ENCODE assay signal across 8 cellular contexts in the genomic region with DNA sequence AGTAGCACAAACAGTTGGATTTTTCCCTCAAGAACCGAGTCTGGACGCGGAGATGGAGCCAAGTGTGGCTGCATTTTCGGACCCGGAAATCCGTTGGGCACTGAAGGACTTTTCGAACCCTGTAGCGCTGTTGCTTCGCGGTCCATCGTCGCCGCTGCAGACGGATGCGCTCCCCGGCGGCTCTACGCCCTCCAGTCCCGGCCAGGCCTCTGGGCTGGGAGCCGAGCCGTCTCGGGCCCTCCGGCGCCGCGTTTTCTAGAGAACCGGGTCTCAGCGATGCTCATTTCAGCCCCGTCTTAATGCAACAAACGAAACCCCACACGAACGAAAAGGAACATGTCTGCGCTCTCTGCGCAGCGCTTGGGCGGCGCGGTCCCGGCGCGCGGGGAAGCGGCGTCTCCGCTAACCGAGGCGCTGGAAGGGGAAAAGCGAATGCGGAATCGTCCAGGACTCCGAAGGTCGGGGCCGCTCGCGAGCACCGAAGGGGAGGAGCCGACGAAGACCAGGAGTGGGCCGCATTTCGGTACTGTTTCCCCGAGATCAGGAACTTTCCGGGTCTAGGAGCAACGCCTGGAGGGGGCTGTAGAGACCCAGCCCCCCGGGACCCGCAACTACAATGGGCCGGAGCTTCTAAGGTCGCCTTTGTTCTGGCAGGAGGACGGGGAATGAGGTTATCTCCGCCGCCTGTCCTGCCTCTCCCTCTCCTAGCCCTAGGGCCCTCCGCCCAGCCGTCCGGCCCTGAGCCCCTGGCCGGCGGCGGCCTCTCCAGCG. TPM values are rescaled to one million over a fixed set of nuclear protein-coding genes. Genes with fewer than 3 reads are reported as not detected.
DNase-seq lines count a peak whose midpoint lies in the region; ATAC-seq lines count a peak whose summit lies in the region.

No MANE protein-coding gene starts in this region.

- peak overlapping the region; percentile 39 to 57 for H3K4me3 Mint-ChIP-seq in effector memory CD8-positive, alpha-beta T cell

- H3K4me3 ChIP-seq in rectal smooth muscle tissue (ENCODE audit: low read length), result peak overlapping the region; percentile 3

- H3K9me3 ChIP-seq in ES-I3 (ENCODE audit: control insufficient read depth, insufficient read depth, low read length), result no peaks in the 10 kb centered on the region

- intact Hi-C loops in sciatic nerve (cut with DNase I), result no loop called here

- H3K9ac ChIP-seq in ES-I3 (ENCODE audit: low read depth, low read length) (peak overlapping the region; percentile 39), rectal smooth muscle tissue (ENCODE audit: low read length) (no peak overlapping the region)

- peaks cover 9% of the 10 kb centered on the region for H3K36me3 Mint-ChIP-seq in effector memory CD8-positive, alpha-beta T cell (ENCODE audit: insufficient read depth)

- H3K27me3 ChIP-seq in rectal smooth muscle tissue (ENCODE audit: control insufficient read depth, insufficient read depth, low read length), result peaks cover 74% of the 10 kb centered on the region

- DNase-seq in NCI-H526 (lab: John Stamatoyannopoulos, UW) (peak; percentile 43 to 70), H4 (ENCODE audit: low spot score) (no peak), sciatic nerve (ENCODE audit: low spot score) (no peak)
- no peak for DNase-seq in effector memory CD8-positive, alpha-beta T cell

- no peaks in the 10 kb centered on the region for H3K9me3 Mint-ChIP-seq in effector memory CD8-positive, alpha-beta T cell

- H3K27me3 Mint-ChIP-seq in effector memory CD8-positive, alpha-beta T cell, result peaks cover 69 to 81% of the 10 kb centered on the region in 2 donors

- peak; percentile 22 for ATAC-seq in effector memory CD8-positive, alpha-beta T cell (replicated peaks)
- ATAC-seq in GM21528 (IDR thresholded peaks at IDR 0.05; ENCODE audit: low FRiP score, unreplicated experiment) (no peak), HG02571 (IDR thresholded peaks at IDR 0.05; ENCODE audit: unreplicated experiment) (no peak), sciatic nerve (no peak)

- H3K36me3 ChIP-seq in ES-I3 (ENCODE audit: insufficient read depth, low read length) (no peaks in the 10 kb centered on the region), rectal smooth muscle tissue (ENCODE audit: control insufficient read depth, insufficient read depth, low read length) (no peaks in the 10 kb centered on the region)

- no peak overlapping the region for H3K27ac Mint-ChIP-seq in effector memory CD8-positive, alpha-beta T cell

- H3K4me1 ChIP-seq in ES-I3 (ENCODE audit: insufficient read depth, low read length) (peaks cover 5% of the 10 kb centered on the region; the same call in 1 of the 2 replicates), rectal smooth muscle tissue (ENCODE audit: control insufficient read depth, insufficient read depth, low read length) (peaks cover 8% of the 10 kb centered on the region)

- peaks cover 8 to 25% of the 10 kb centered on the region in 2 donors for H3K4me1 Mint-ChIP-seq in effector memory CD8-positive, alpha-beta T cell (ENCODE audit: low read depth in 2 of 2)

- H3K27ac ChIP-seq in rectal smooth muscle tissue (ENCODE audit: low read depth, low read length), result no peak overlapping the region

RNA-seq across cellular contexts. Expression of gene EMX1, which starts 3.2 kb away (rescaled TPM):
- not detected in 2 replicates for total RNA-seq in H4 (2014; rRNA removed; shearing (Covaris generic))
- not detected for total RNA-seq in sciatic nerve

RNA-seq across cellular contexts. Expression of gene SPR, which starts 33.3 kb away (rescaled TPM):
- 47.6 and 52.5 TPM in 2 replicates for total RNA-seq in H4 (2014; rRNA removed; shearing (Covaris generic))
- total RNA-seq in sciatic nerve, result 14.4 TPM

Comparison
In these comparisons a context has a peak if more than half of its experiments do, and no peak if none do; other contexts are left out.
1. DNase-seq: peak in NCI-H526 (2 of 2); none in effector memory CD8-positive, alpha-beta T cell (0 of 3), H4 (single experiment) and sciatic nerve (single experiment).